In genomic region chr2:238670341-238670681, GRCh38 we compare ENCODE assay signal across 20 cellular contexts.
DNase-seq lines count a peak whose midpoint lies in the region; ATAC-seq and TF ChIP-seq lines count a peak whose summit lies in the region.
"Had no signal": no experiment of that assay in that cellular context is flagged by ENCODE, and none has a peak within 500 bp of the region (broad histone marks: within the 10 kb centered on the region; RNA-seq: fewer than 3 reads in every experiment).

No MANE protein-coding gene starts in this region.

- H3K27me3 Mint-ChIP-seq in activated CD4-positive, alpha-beta T cell treated with anti-CD3 and anti-CD28 coated beads, Interleukin-2, amount 10 ng/mL, durations not matched to agents 24 days and 14 days, result peaks cover 12% of the 10 kb centered on the region
- H3K27me3 Mint-ChIP-seq in MCF 10A (ENCODE audit: insufficient read depth, unreplicated experiment), result no peaks in the 10 kb centered on the region

- no peak for TF ChIP-seq CTCF in MCF 10A (IDR thresholded peaks at IDR 0.05; ENCODE audit: unreplicated experiment)
- TF ChIP-seq CTCF in breast epithelium (IDR thresholded peaks at IDR 0.05), result no peak

- H3K27me3 ChIP-seq in breast epithelium, result no peaks in the 10 kb centered on the region

- H3K27ac ChIP-seq in breast epithelium, result no peak overlapping the region
- H3K27ac ChIP-seq: A549, GM23248 had no signal

- POLR2A ChIA-PET in MCF 10A (lab: Yijun Ruan, JAX), result interaction anchor here (0.5 to 1.3 kb wide), 4 partner anchors 15 to 115 kb away, joined by 3 to 6 read pairs (median 4); no protein-coding TSS in a partner anchor

- no peaks in the 10 kb centered on the region for H3K36me3 ChIP-seq in breast epithelium

- peaks cover 19% of the 10 kb centered on the region for H3K9me3 Mint-ChIP-seq in activated CD4-positive, alpha-beta T cell treated with anti-CD3 and anti-CD28 coated beads, Interleukin-2, amount 10 ng/mL, durations not matched to agents 24 days and 14 days
- H3K9me3 Mint-ChIP-seq in MCF 10A (ENCODE audit: unreplicated experiment), result peaks cover 15% of the 10 kb centered on the region

- peaks cover 3% of the 10 kb centered on the region for H3K4me1 Mint-ChIP-seq in activated CD4-positive, alpha-beta T cell treated with anti-CD3 and anti-CD28 coated beads, Interleukin-2, amount 10 ng/mL, durations not matched to agents 24 days and 14 days
- H3K4me1 Mint-ChIP-seq in MCF 10A (ENCODE audit: insufficient read depth, unreplicated experiment), result peaks cover 22% of the 10 kb centered on the region

- H3K4me3 ChIP-seq in breast epithelium, result no peak overlapping the region
- H3K4me3 ChIP-seq: A549, GM12878, GM23248, K562 had no signal

- peak; percentile 52 for DNase-seq in activated CD4-positive, alpha-beta T cell treated with anti-CD3 and anti-CD28 coated beads, Interleukin-2, amount 10 ng/mL, durations not matched to agents 24 days and 14 days
- DNase-seq in activated CD4-positive, alpha-beta T cell treated with anti-CD3 and anti-CD28 coated beads for 1 hour, result no peak
- DNase-seq in MCF 10A (ENCODE audit: unreplicated experiment) (peak; percentile 26), breast epithelium (ENCODE audit: low spot score in 2 of 2) (no peak)
- peak; percentile 25 to 29 for DNase-seq in activated T-cell treated with anti-CD3 and anti-CD28 coated beads, Interleukin-2, amount 50 U/mL, for 48 hours
- DNase-seq in stimulated activated naive CD8-positive, alpha-beta T cell treated with anti-CD3 and anti-CD28 coated beads, Interleukin-15, Interleukin-2, amounts not matched to agents 100 U/mL and 50 U/mL, for 24 hours, result no peak
- DNase-seq: C1 segment of cervical spinal cord, DMS79 treated with DMSO at 0.1 percent for 48 hours, GDM1, GM23248, NCI-H1092, NCI-H146, NCI-H2081, NCI-H748 treated with DMSO at 0.1 percent for 48 hours, RPMI8226 had no signal

- intact Hi-C loops in activated CD4-positive, alpha-beta T cell treated with anti-CD3 and anti-CD28 coated beads, Interleukin-2, amount 10 ng/mL, durations not matched to agents 24 days and 14 days (cut with micrococcal nuclease), result loop anchor here (1.0 kb wide), 1 partner anchor 14 kb away; no protein-coding TSS in a partner anchor
- intact Hi-C loops in MCF 10A (cut with micrococcal nuclease), result no loop called here
- intact Hi-C loops in breast epithelium (cut with DNase I; ENCODE audit: low total_unique reads), result no loop called here

- peaks cover 3 to 15% of the 10 kb centered on the region in 2 donors for H3K9me3 ChIP-seq in breast epithelium

- ATAC-seq in stimulated activated naive CD8-positive, alpha-beta T cell treated with anti-CD3 and anti-CD28 coated beads, Interleukin-15, Interleukin-2, amounts not matched to agents 100 U/mL and 50 U/mL, for 24 hours, result peak; percentile 72
- ATAC-seq in HG02973 (IDR thresholded peaks at IDR 0.05; ENCODE audit: unreplicated experiment), result no peak
- no peak for ATAC-seq in GM18502 (IDR thresholded peaks at IDR 0.05; ENCODE audit: poor library complexity, unreplicated experiment)
- ATAC-seq: A549, GM12878, K562 had no signal

- H3K4me3 Mint-ChIP-seq in activated CD4-positive, alpha-beta T cell treated with anti-CD3 and anti-CD28 coated beads, Interleukin-2, amount 10 ng/mL, durations not matched to agents 24 days and 14 days, result no peak overlapping the region
- no peak overlapping the region for H3K4me3 Mint-ChIP-seq in MCF 10A (ENCODE audit: unreplicated experiment)

- CTCF ChIA-PET in MCF 10A (lab: Yijun Ruan, JAX), result interaction anchor here (0.6 kb wide), 1 partner anchor 73 kb away, joined by 3 read pairs; no protein-coding TSS in a partner anchor

- H3K27ac Mint-ChIP-seq in activated CD4-positive, alpha-beta T cell treated with anti-CD3 and anti-CD28 coated beads, Interleukin-2, amount 10 ng/mL, durations not matched to agents 24 days and 14 days, result peak overlapping the region; percentile 4
- H3K27ac Mint-ChIP-seq in MCF 10A (ENCODE audit: low read depth, unreplicated experiment), result peak overlapping the region; percentile 59

- no peaks in the 10 kb centered on the region for H3K36me3 Mint-ChIP-seq in activated CD4-positive, alpha-beta T cell treated with anti-CD3 and anti-CD28 coated beads, Interleukin-2, amount 10 ng/mL, durations not matched to agents 24 days and 14 days (ENCODE audit: low read depth)
- H3K36me3 Mint-ChIP-seq in MCF 10A (ENCODE audit: insufficient read depth, unreplicated experiment), result no peaks in the 10 kb centered on the region

- BruUV-seq in MCF 10A (replicated peaks; lab: Mats Ljungman, UMichigan), result no TSS peak

- TF ChIP-seq POLR2A in breast epithelium (IDR thresholded peaks at IDR 0.05), result no peak

- no peaks in the 10 kb centered on the region for H3K4me1 ChIP-seq in breast epithelium
- H3K4me1 ChIP-seq: A549 had no signal

Comparison
In these comparisons a context has a peak if more than half of its experiments do, and no peak if none do; other contexts are left out.
1. DNase-seq: peak in activated CD4-positive, alpha-beta T cell treated with anti-CD3 and anti-CD28 coated beads, Interleukin-2, amount 10 ng/mL, durations not matched to agents 24 days and 14 days (single experiment), MCF 10A (single experiment) and activated T-cell treated with anti-CD3 and anti-CD28 coated beads, Interleukin-2, amount 50 U/mL, for 48 hours (2 of 2); none in activated CD4-positive, alpha-beta T cell treated with anti-CD3 and anti-CD28 coated beads for 1 hour (single experiment), breast epithelium (0 of 2) and stimulated activated naive CD8-positive, alpha-beta T cell treated with anti-CD3 and anti-CD28 coated beads, Interleukin-15, Interleukin-2, amounts not matched to agents 100 U/mL and 50 U/mL, for 24 hours (single experiment).